ENCODE assay signal across 15 cellular contexts in genomic region chr1:2906105-2906504, GRCh38.
A peak's percentile ranks its signal among the peaks of the same experiment; 100 is the strongest.
DNase-seq lines count a peak whose midpoint lies in the region; ATAC-seq, FAIRE-seq and TF ChIP-seq lines count a peak whose summit lies in the region.
"Had no signal": no experiment of that assay in that cellular context is flagged by ENCODE, and none has a peak within 500 bp of the region (broad histone marks: within the 10 kb centered on the region; RNA-seq: fewer than 3 reads in every experiment).

No MANE protein-coding gene starts in this region.

- no peak for ATAC-seq in HG03025 (IDR thresholded peaks at IDR 0.05; ENCODE audit: low FRiP score, unreplicated experiment)

- no peaks in the 10 kb centered on the region for H3K27me3 Mint-ChIP-seq in chondrocyte (ENCODE audit: low read depth)

- H3K36me3 Mint-ChIP-seq in chondrocyte (ENCODE audit: low read depth): no peaks in the 10 kb centered on the region

- no peak for TF ChIP-seq POLR2A in spleen (IDR thresholded peaks at IDR 0.05)

- no peak overlapping the region for H3K27ac Mint-ChIP-seq in chondrocyte (ENCODE audit: unreplicated experiment)

- TF ChIP-seq CTCF in kidney (IDR thresholded peaks at IDR 0.05; ENCODE audit: borderline replicate concordance, extremely low read depth, insufficient read depth): no peak
- no peak for TF ChIP-seq CTCF in spleen (IDR thresholded peaks at IDR 0.05 in 8 of 11, conservative IDR thresholded peaks at IDR 0.05 in 3 of 11)
- TF ChIP-seq CTCF in chondrocyte (IDR thresholded peaks at IDR 0.05): no peak

- H3K4me3 ChIP-seq in kidney (ENCODE audit: low read length in 2 of 2) (no peak overlapping the region), spleen (no peak overlapping the region)
- H3K4me3 ChIP-seq: PC-9 had no signal

- 46 to 57% (median 53%) methylated on average over 11 to 21 of the region's 21 CpGs for WGBS in spleen, 5 donors

- no peak for FAIRE-seq in kidney (lab: Jason Lieb, UNC)

- H3K4me1 ChIP-seq in kidney (ENCODE audit: control insufficient read depth in 1 of 2, insufficient read depth in 1 of 2, low read depth in 1 of 2, low read length in 2 of 2): no peaks in the 10 kb centered on the region
- H3K4me1 ChIP-seq in spleen: peaks cover 0 to 12% (median 0%) of the 10 kb centered on the region in 6 donors

- H3K4me1 Mint-ChIP-seq in chondrocyte (ENCODE audit: low read depth): no peaks in the 10 kb centered on the region

- DNase-seq in NCI-H2196 (lab: John Stamatoyannopoulos, UW; ENCODE audit: unreplicated experiment) (peak; percentile 13), NCI-H2196 treated with DMSO at 0.1 percent for 48 hours (lab: John Stamatoyannopoulos, UW; ENCODE audit: unreplicated experiment) (no peak), NCI-H1105 treated with DMSO at 0.1 percent for 48 hours (lab: John Stamatoyannopoulos, UW) (peak; percentile 2), kidney (peak; percentile 88), putamen (ENCODE audit: low spot score) (peak; percentile 18), spleen (no peak), chondrocyte (ENCODE audit: low spot score) (no peak)
- DNase-seq: 8988T, C1 segment of cervical spinal cord, DMS 273 treated with DMSO at 0.1 percent for 48 hours, KBM-7, NCI-H1048, NCI-H1694, PC-9 had no signal

- H3K36me3 ChIP-seq in kidney (ENCODE audit: control insufficient read depth in 1 of 2, insufficient read depth in 2 of 2, low read length in 2 of 2) (no peaks in the 10 kb centered on the region), spleen (no peaks in the 10 kb centered on the region)

- H3K9me3 ChIP-seq in kidney (ENCODE audit: control insufficient read depth in 1 of 2, low read length in 2 of 2): no peaks in the 10 kb centered on the region
- no peaks in the 10 kb centered on the region for H3K9me3 ChIP-seq in spleen

- H3K27ac ChIP-seq in kidney (ENCODE audit: low read depth in 2 of 2, low read length in 2 of 2): no peak overlapping the region
- no peak overlapping the region for H3K27ac ChIP-seq in spleen
- H3K27ac ChIP-seq: PC-9 had no signal

- peaks cover 0 to 61% (median 0%) of the 10 kb centered on the region in 7 donors for H3K27me3 ChIP-seq in spleen (replicated peaks in 1 of 7)

- no peak overlapping the region for H3K9ac ChIP-seq in kidney (ENCODE audit: low read length in 2 of 2)

- peaks cover 11% of the 10 kb centered on the region for H3K9me3 Mint-ChIP-seq in chondrocyte (ENCODE audit: low read depth)

- H3K4me3 Mint-ChIP-seq in chondrocyte (ENCODE audit: unreplicated experiment): no peak overlapping the region

- intact Hi-C loops in kidney (cut with DNase I): no loop called here
- intact Hi-C loops in spleen (cut with DNase I; ENCODE audit: low total_unique reads): no loop called here

Comparison
In these comparisons a context has a peak if more than half of its experiments do, and no peak if none do; other contexts are left out.
1. DNase-seq: peak in NCI-H2196 (single experiment), NCI-H1105 treated with DMSO at 0.1 percent for 48 hours (single experiment), kidney (single experiment) and putamen (single experiment); none in NCI-H2196 treated with DMSO at 0.1 percent for 48 hours (single experiment), spleen (single experiment) and chondrocyte (single experiment).